8 cellular contexts compared by ENCODE assay signal in genomic region chr17:64130559-64131001, GRCh38. TPM values are rescaled to one million over a fixed set of nuclear protein-coding genes. Genes with fewer than 3 reads are reported as not detected.
DNase-seq lines count a peak whose midpoint lies in the region; ATAC-seq and TF ChIP-seq lines count a peak whose summit lies in the region.

No MANE protein-coding gene starts in this region.

- ATAC-seq in HG02642 (IDR thresholded peaks at IDR 0.05; ENCODE audit: poor library complexity, unreplicated experiment) = peak; percentile 31
- ATAC-seq in mucosa of descending colon = peak; percentile 4

- intact Hi-C loops in mucosa of descending colon (cut with DNase I, micrococcal nuclease) (loop anchor here (5.0 to 10.0 kb wide), 3 partner anchors 66 to 216 kb away; partner anchors contain the start of genes CSHL1 (in 1 of the 2) and GH1 (in 1 of the 2)), stomach (cut with DNase I; ENCODE audit: low total_unique reads) (loop anchor here (5.0 to 10.0 kb wide), 3 partner anchors 76 to 216 kb away; partner anchors contain the start of genes CSHL1 and GH1)

- in situ Hi-C loops in GM13977 (cut with MboI; ENCODE audit: low pct_unique_long_range_greater_than_20kb, low sequenced_read_pairs, unreplicated experiment) = loop anchor here (10.0 kb wide), 1 partner anchor 216 kb away; the partner anchor contains the start of genes CSHL1 and GH1

- peak overlapping the region; percentile 31 for H3K9ac ChIP-seq in SK-N-MC (ENCODE audit: insufficient read length)

- no peaks in the 10 kb centered on the region for H3K36me3 ChIP-seq in SK-N-MC (ENCODE audit: insufficient read depth, low read length)
- H3K36me3 ChIP-seq in mucosa of descending colon (ENCODE audit: low read depth) = no peaks in the 10 kb centered on the region
- H3K36me3 ChIP-seq in stomach = no peaks in the 10 kb centered on the region

- H3K9me3 ChIP-seq in SK-N-MC (ENCODE audit: low read depth, low read length) (no peaks in the 10 kb centered on the region), mucosa of descending colon (no peaks in the 10 kb centered on the region), stomach (no peaks in the 10 kb centered on the region)

- H3K27ac ChIP-seq in SK-N-MC (no peak overlapping the region), coronary artery (peak overlapping the region; percentile 97 to 98), stomach (peak overlapping the region; percentile 91 to 99 (median 95))

- no peak for TF ChIP-seq EP300 in stomach (IDR thresholded peaks at IDR 0.05)

- H3K4me1 ChIP-seq in mucosa of descending colon (ENCODE audit: low read depth) (peaks cover 17% of the 10 kb centered on the region), stomach (peaks cover 14 to 60% (median 39%) of the 10 kb centered on the region in 4 donors)

- 18 to 26% (median 24%) methylated on average over 21 to 24 of the region's 24 CpGs for WGBS in stomach, 5 donors

- H3K4me3 ChIP-seq in SK-N-MC = peak overlapping the region; percentile 91
- peak overlapping the region; percentile 90 for H3K4me3 ChIP-seq in coronary artery
- no peak overlapping the region for H3K4me3 ChIP-seq in mucosa of descending colon
- peak overlapping the region; percentile 66 to 93 (median 73) for H3K4me3 ChIP-seq in stomach

- peak in 1 of 4 donors; percentile 3 for TF ChIP-seq POLR2A in stomach (IDR thresholded peaks at IDR 0.05)

- no peaks in the 10 kb centered on the region for H3K27me3 ChIP-seq in stomach

- TF ChIP-seq CTCF in GM13977 (IDR thresholded peaks at IDR 0.05; ENCODE audit: extremely low read depth, insufficient read depth, missing control alignments) (no peak), coronary artery (IDR thresholded peaks at IDR 0.05) (no peak), mucosa of descending colon (IDR thresholded peaks at IDR 0.05) (no peak), stomach (IDR thresholded peaks at IDR 0.05) (no peak)

- DNase-seq in GM13977 (ENCODE audit: low spot score) = peak; percentile 53
- DNase-seq in SK-N-MC (ENCODE audit: low read depth, low spot score) = no peak
- DNase-seq in coronary artery (ENCODE audit: low spot score) = peak; percentile 82
- peak in 2 of 3 donors; percentile 59 to 63 for DNase-seq in mucosa of descending colon
- DNase-seq in stomach = no peak
- no peak for DNase-seq in SIG-M5 (lab: John Stamatoyannopoulos, UW)
- DNase-seq in GM03348 (ENCODE audit: low spot score) = no peak

RNA-seq across cellular contexts. Expression of gene ERN1, which starts 0.6 kb away (rescaled TPM):
- total RNA-seq in mucosa of descending colon = 10 to 100 TPM; 18.4 to 27.1 (median 21.7) TPM
- total RNA-seq in stomach = 10 to 100 TPM; 23.7 to 76.4 (median 33.8) TPM
- polyA plus RNA-seq in stomach = 1 to 10 TPM; 4.1 to 6.4 (median 6.1) TPM

Comparison
In these comparisons a context has a peak if more than half of its experiments do, and no peak if none do; other contexts are left out.
1. DNase-seq: peak in GM13977 (single experiment), coronary artery (single experiment) and mucosa of descending colon (2 of 3); none in SK-N-MC (single experiment), stomach (single experiment), SIG-M5 (single experiment) and GM03348 (single experiment).